9 cellular contexts compared by ENCODE assay signal in the genomic region with DNA sequence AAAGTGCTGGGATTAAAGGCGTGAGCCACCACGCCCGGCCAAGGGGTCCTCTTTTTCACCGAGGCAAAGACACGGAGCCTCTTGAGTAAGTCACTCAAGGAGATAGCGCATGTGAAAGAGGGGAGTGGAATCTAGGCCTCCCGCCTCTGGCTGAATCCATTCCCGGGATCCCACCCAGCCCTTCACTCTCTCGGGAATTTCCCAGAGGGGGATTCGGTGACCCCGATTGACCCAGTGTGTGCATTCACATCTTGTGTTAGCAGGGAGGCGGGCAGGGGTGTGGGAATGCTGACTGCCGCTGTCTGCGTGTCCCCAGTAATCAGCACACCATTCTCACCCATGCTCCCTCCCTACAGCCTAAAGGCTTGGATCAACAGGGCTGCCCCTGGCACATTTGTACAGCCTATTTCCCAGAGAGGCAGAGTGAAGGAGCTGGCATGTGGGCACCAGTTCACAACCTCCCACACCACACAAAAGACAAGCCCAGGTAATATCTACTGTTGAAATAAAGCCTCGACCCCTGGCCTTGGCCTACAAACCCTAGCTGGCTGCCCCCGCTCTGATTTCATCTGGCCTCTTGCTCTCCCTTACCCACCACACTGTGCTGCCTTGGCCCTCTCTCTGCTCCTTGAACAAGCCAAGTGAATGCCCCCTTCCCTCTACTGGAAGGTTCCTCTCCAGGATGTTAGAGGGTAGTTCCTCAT. TPM values are rescaled to one million over a fixed set of nuclear protein-coding genes. Genes with fewer than 3 reads are reported as not detected.
A peak's percentile ranks its signal among the peaks of the same experiment; 100 is the strongest.
DNase-seq lines count a peak whose midpoint lies in the region; ATAC-seq, FAIRE-seq and TF ChIP-seq lines count a peak whose summit lies in the region.
"Had no signal": no experiment of that assay in that cellular context is flagged by ENCODE, and none has a peak within 500 bp of the region (broad histone marks: within the 10 kb centered on the region; RNA-seq: fewer than 3 reads in every experiment).

No MANE protein-coding gene starts in this region.

- intact Hi-C loops in Caco-2 (cut with micrococcal nuclease; ENCODE audit: unreplicated experiment): loop anchor here (2.0 kb wide), 1 partner anchor 99 kb away; the partner anchor contains the start of genes AREL1 and FCF1
- intact Hi-C loops in ascending aorta (cut with DNase I): loop anchor here (2.0 to 10.0 kb wide), 4 partner anchors 31 to 271 kb away; partner anchors contain the start of gene DLST
- intact Hi-C loops in naive thymus-derived CD4-positive, alpha-beta T cell (cut with micrococcal nuclease): loop anchor here in 1 of 2 donors (5.0 kb wide), 1 partner anchor 684 kb away; no protein-coding TSS in a partner anchor
- intact Hi-C loops in transverse colon (cut with DNase I; ENCODE audit: low total_unique reads): no loop called here
- intact Hi-C loops in stomach (cut with DNase I; ENCODE audit: low total_unique reads): loop anchor here (5.0 kb wide), 1 partner anchor 111 kb away; no protein-coding TSS in a partner anchor

- BruUV-seq in Caco-2 (replicated peaks; lab: Mats Ljungman, UMichigan): no TSS peak

- peaks cover 10% of the 10 kb centered on the region for H3K4me1 Mint-ChIP-seq in Caco-2 (ENCODE audit: low read depth, unreplicated experiment)
- peaks cover 32 to 55% (median 48%) of the 10 kb centered on the region in 7 donors for H3K4me1 Mint-ChIP-seq in naive thymus-derived CD4-positive, alpha-beta T cell

- no peak for DNase-seq in A549 (ENCODE audit: low read depth in 1 of 2, low spot score in 1 of 2)
- no peak for DNase-seq in Caco-2
- no peak for DNase-seq in ascending aorta (ENCODE audit: low spot score in 2 of 2)
- no peak for DNase-seq in naive thymus-derived CD4-positive, alpha-beta T cell
- DNase-seq in transverse colon: no peak
- no peak for DNase-seq in stomach

- no peaks in the 10 kb centered on the region for H3K36me3 Mint-ChIP-seq in Caco-2 (ENCODE audit: insufficient read depth, unreplicated experiment)
- H3K36me3 Mint-ChIP-seq in naive thymus-derived CD4-positive, alpha-beta T cell: no peaks in the 10 kb centered on the region

- H3K27me3 Mint-ChIP-seq in Caco-2 (ENCODE audit: insufficient read depth, unreplicated experiment): peaks cover 7% of the 10 kb centered on the region
- peaks cover 0 to 54% (median 6%) of the 10 kb centered on the region in 5 donors for H3K27me3 Mint-ChIP-seq in naive thymus-derived CD4-positive, alpha-beta T cell

- CTCF ChIA-PET in A549 (lab: Yijun Ruan, JAX) (interaction anchor here (0.5 to 7.2 kb wide), 50 partner anchors 8 to 1116 kb away, joined by 3 to 228 read pairs (median 5); partner anchors contain the start of gene YLPM1), Caco-2 (lab: Charles Lee) (interaction anchor here (1.1 to 1.7 kb wide), 4 partner anchors 9 to 191 kb away, joined by 4 to 8 read pairs (median 4); no protein-coding TSS in a partner anchor)
- CTCF ChIA-PET in naive thymus-derived CD4-positive, alpha-beta T cell (lab: Charles Lee): interaction anchor here (0.8 to 3.0 kb wide), 7 partner anchors 8 to 180 kb away, joined by 3 to 14 read pairs (median 5); partner anchors contain the start of gene YLPM1

- TF ChIP-seq CTCF in A549 (IDR thresholded peaks at IDR 0.05) (no peak), Caco-2 (IDR thresholded peaks at IDR 0.05; ENCODE audit: insufficient read depth in 1 of 2, low read depth in 1 of 2, low read length in 1 of 2, severe bottlenecking in 1 of 2, unreplicated experiment in 1 of 2) (no peak), ascending aorta (IDR thresholded peaks at IDR 0.05) (no peak), transverse colon (IDR thresholded peaks at IDR 0.05) (no peak), stomach (IDR thresholded peaks at IDR 0.05) (no peak)

- no peak for FAIRE-seq in A549 (lab: Jason Lieb, UNC)
- FAIRE-seq: small intestine had no signal

- H3K9me3 ChIP-seq in A549 (no peaks in the 10 kb centered on the region), Caco-2 (no peaks in the 10 kb centered on the region), ascending aorta (no peaks in the 10 kb centered on the region), transverse colon (no peaks in the 10 kb centered on the region), stomach (no peaks in the 10 kb centered on the region)
- H3K9me3 ChIP-seq in naive thymus-derived CD4-positive, alpha-beta T cell (ENCODE audit: control insufficient read depth in 2 of 3, low read length in 3 of 3): no peaks in the 10 kb centered on the region

- no peak for TF ChIP-seq POLR2A in A549 (IDR thresholded peaks at IDR 0.05; ENCODE audit: low read length)
- TF ChIP-seq POLR2A in transverse colon (IDR thresholded peaks at IDR 0.05): no peak
- no peak for TF ChIP-seq POLR2A in stomach (IDR thresholded peaks at IDR 0.05)

- H3K36me3 ChIP-seq in Caco-2 (ENCODE audit: control insufficient read depth, insufficient read depth, low read length): no peaks in the 10 kb centered on the region
- H3K36me3 ChIP-seq in ascending aorta: no peaks in the 10 kb centered on the region
- no peaks in the 10 kb centered on the region for H3K36me3 ChIP-seq in naive thymus-derived CD4-positive, alpha-beta T cell (ENCODE audit: control insufficient read depth in 2 of 3, insufficient read depth in 3 of 3, low read length in 3 of 3)
- H3K36me3 ChIP-seq in transverse colon: no peaks in the 10 kb centered on the region
- H3K36me3 ChIP-seq in stomach: no peaks in the 10 kb centered on the region

- peak overlapping the region; percentile 8; the same call in 2 of the 3 replicates for H3K4me2 ChIP-seq in A549

- no peak for TF ChIP-seq RAD21 in A549 (conservative IDR thresholded peaks at IDR 0.05 in 1 of 2, IDR thresholded peaks at IDR 0.05 in 1 of 2)

- ATAC-seq in A549: no peak
- ATAC-seq in naive thymus-derived CD4-positive, alpha-beta T cell: no peak
- no peak for ATAC-seq in HG02973 (IDR thresholded peaks at IDR 0.05; ENCODE audit: unreplicated experiment)
- ATAC-seq in GM18519 (IDR thresholded peaks at IDR 0.05; ENCODE audit: low FRiP score, unreplicated experiment): no peak

- H3K27me3 ChIP-seq in Caco-2 (replicated peaks; ENCODE audit: control insufficient read depth, insufficient read depth, low read length) (no peaks in the 10 kb centered on the region), ascending aorta (no peaks in the 10 kb centered on the region), transverse colon (peaks cover 18% of the 10 kb centered on the region), stomach (peaks cover 0 to 29% (median 12%) of the 10 kb centered on the region in 3 donors)
- no peaks in the 10 kb centered on the region for H3K27me3 ChIP-seq in naive thymus-derived CD4-positive, alpha-beta T cell (ENCODE audit: control insufficient read depth in 2 of 2, insufficient read depth in 2 of 2, low read length in 2 of 2)

- H3K4me3 ChIP-seq in A549 (no peak overlapping the region), Caco-2 (ENCODE audit: low read depth, low read length) (no peak overlapping the region), ascending aorta (peak overlapping the region in 1 of 2 donors; percentile 96), transverse colon (no peak overlapping the region), stomach (peak overlapping the region in 1 of 4 donors; percentile 85)
- H3K4me3 ChIP-seq in naive thymus-derived CD4-positive, alpha-beta T cell (ENCODE audit: low read length): no peak overlapping the region

- peak overlapping the region; percentile 74 for H3K4me3 Mint-ChIP-seq in Caco-2 (ENCODE audit: unreplicated experiment)
- peak overlapping the region; percentile 40 to 83 (median 66) for H3K4me3 Mint-ChIP-seq in naive thymus-derived CD4-positive, alpha-beta T cell

- H3K27ac ChIP-seq in A549 (peak overlapping the region; percentile 89 to 96), ascending aorta (peak overlapping the region; percentile 93 to 97), transverse colon (no peak overlapping the region), stomach (peak overlapping the region in 1 of 5 donors; percentile 46)
- H3K27ac ChIP-seq in naive thymus-derived CD4-positive, alpha-beta T cell (ENCODE audit: low read depth, low read length): no peak overlapping the region

- H3K9me3 Mint-ChIP-seq in Caco-2 (ENCODE audit: unreplicated experiment): no peaks in the 10 kb centered on the region
- no peaks in the 10 kb centered on the region for H3K9me3 Mint-ChIP-seq in naive thymus-derived CD4-positive, alpha-beta T cell

- H3K4me1 ChIP-seq in A549 (peaks cover 63% of the 10 kb centered on the region), Caco-2 (peaks cover 2% of the 10 kb centered on the region; the same call in 1 of the 2 replicates), ascending aorta (peaks cover 19 to 53% of the 10 kb centered on the region in 2 donors), transverse colon (peaks cover 0 to 30% (median 22%) of the 10 kb centered on the region in 4 donors), stomach (peaks cover 22 to 71% (median 41%) of the 10 kb centered on the region in 4 donors)
- peaks cover 14 to 18% of the 10 kb centered on the region in 2 donors for H3K4me1 ChIP-seq in naive thymus-derived CD4-positive, alpha-beta T cell (ENCODE audit: control insufficient read depth in 2 of 2, insufficient read depth in 2 of 2, low read length in 2 of 2)

- POLR2A ChIA-PET in A549 (lab: Yijun Ruan, JAX) (interaction anchor here (0.5 to 0.8 kb wide), 2 partner anchors 8 to 28 kb away, joined by 3 to 5 read pairs; no protein-coding TSS in a partner anchor), Caco-2 (lab: Charles Lee) (no interaction called here)
- POLR2A ChIA-PET in naive thymus-derived CD4-positive, alpha-beta T cell (lab: Charles Lee): interaction anchor here (0.5 to 1.6 kb wide), 3 partner anchors 11 to 150 kb away, joined by 3 to 5 read pairs (median 3); partner anchors contain the start of gene YLPM1

- TF ChIP-seq EP300 in A549 (IDR thresholded peaks at IDR 0.05) (no peak), transverse colon (IDR thresholded peaks at IDR 0.05; ENCODE audit: low read depth) (no peak), stomach (IDR thresholded peaks at IDR 0.05) (no peak)

- in situ Hi-C loops in transverse colon (cut with MboI; ENCODE audit: low pct_ligation_motif_present in 1 of 4, low pct_unique_long_range_greater_than_20kb in 1 of 4, low sequenced_read_pairs in 3 of 4): no loop called here

- peak overlapping the region; percentile 47 for H3K27ac Mint-ChIP-seq in Caco-2 (ENCODE audit: unreplicated experiment)
- H3K27ac Mint-ChIP-seq in naive thymus-derived CD4-positive, alpha-beta T cell: peak overlapping the region in 3 of 9 donors; percentile 78 to 82 (median 78)

- 66% methylated on average over 16 of the region's 16 CpGs for WGBS in A549 (ENCODE audit: missing lambda C conversion rate)
- WGBS in transverse colon (ENCODE audit: low coverage in 1 of 2), 2 donors: 71% methylated on average over 16 of the region's 16 CpGs; no CpG with 5 or more reads in 1 of the 2 donors
- WGBS in stomach, 5 donors: 64 to 77% (median 67%) methylated on average over 11 to 16 of the region's 16 CpGs

RNA-seq across cellular contexts. Expression of gene LTBP2, which starts 1.3 kb away (rescaled TPM):
- polyA plus RNA-seq in A549 (2011; rRNA removed): 4.9 and 6.3 TPM in 2 replicates
- polyA plus RNA-seq in A549 (2012; cell fraction: cytosol; rRNA removed): 3.3 and 5.0 TPM in 2 replicates
- 21.8 and 25.3 TPM in 2 replicates for polyA plus RNA-seq in A549 (2012; cell fraction: nucleus; rRNA removed)
- polyA plus RNA-seq in A549 (2017; fragmentation: RNase III; extraction: RNeasy Plus Mini Kit Qiagen cat#74134 plus additional on column Dnase treatment): 9.9 to 17.1 TPM (median 14.4 TPM) in 3 replicates
- 9.0 and 9.7 TPM in 2 replicates for polyA minus RNA-seq in A549 (2011; rRNA and poly(A)+ RNA removed)
- total RNA-seq in Caco-2 (2022): 0.86 and 1.0 TPM in 2 replicates
- 383 TPM for total RNA-seq in ascending aorta
- 1 to 10 TPM in 1 of 5 experiments, under 1 TPM in 4; 0.17 to 1.1 (median 0.58) TPM for total RNA-seq in naive thymus-derived CD4-positive, alpha-beta T cell
- under 1 TPM; 0.07 to 0.22 TPM for polyA plus RNA-seq in naive thymus-derived CD4-positive, alpha-beta T cell
- 10 to 100 TPM in 3 of 4 donors, 1 to 10 TPM in 1; 9.7 to 15.3 (median 11.9) TPM for total RNA-seq in transverse colon
- 10 to 100 TPM in 3 of 5 donors, 1 to 10 TPM in 2; 5.8 to 36.2 (median 10.5) TPM for total RNA-seq in stomach
- 1 to 10 TPM; 2.9 to 5.9 (median 3.4) TPM for polyA plus RNA-seq in stomach

Comparison
In these comparisons a context has a peak if more than half of its experiments do, and no peak if none do; other contexts are left out.
1. H3K27ac ChIP-seq: peak in A549 (2 of 2) and ascending aorta (2 of 2); none in naive thymus-derived CD4-positive, alpha-beta T cell (single experiment) and transverse colon (0 of 4).
2. RNA of gene LTBP2, which starts 1.3 kb away (total RNA-seq): 383 TPM in ascending aorta (single experiment); 9.7 to 15.3 TPM in transverse colon, 5.8 to 36.2 TPM in stomach, 0.86 to 1.0 TPM in Caco-2 and 0.17 to 1.1 TPM in naive thymus-derived CD4-positive, alpha-beta T cell; every median in the first group is over 10 times any median in the second.